ENCODE assay signal across 8 cellular contexts in genomic region chr3:172061724-172062184, GRCh38. TPM values are rescaled to one million over a fixed set of nuclear protein-coding genes. Genes with fewer than 3 reads are reported as not detected.
A peak's percentile ranks its signal among the peaks of the same experiment; 100 is the strongest.
DNase-seq lines count a peak whose midpoint lies in the region; ATAC-seq and FAIRE-seq lines count a peak whose summit lies in the region.

No MANE protein-coding gene starts in this region.

- H3K27me3 Mint-ChIP-seq in activated naive CD8-positive, alpha-beta T cell treated with anti-CD3 and anti-CD28 coated beads, Interleukin-2, amount 10 ng/mL, durations not matched to agents 7 days and 5 days = no peaks in the 10 kb centered on the region
- no peaks in the 10 kb centered on the region for H3K27me3 Mint-ChIP-seq in activated naive CD8-positive, alpha-beta T cell treated with anti-CD3 and anti-CD28 coated beads for 36 hours

- no peak overlapping the region for H3K27ac Mint-ChIP-seq in activated naive CD8-positive, alpha-beta T cell treated with anti-CD3 and anti-CD28 coated beads, Interleukin-2, amount 10 ng/mL, durations not matched to agents 7 days and 5 days
- H3K27ac Mint-ChIP-seq in activated naive CD8-positive, alpha-beta T cell treated with anti-CD3 and anti-CD28 coated beads for 36 hours = no peak overlapping the region

- H3K9me3 ChIP-seq in mononuclear cell (ENCODE audit: low read depth, low read length) = no peaks in the 10 kb centered on the region

- peaks cover 7% of the 10 kb centered on the region for H3K9me3 Mint-ChIP-seq in activated naive CD8-positive, alpha-beta T cell treated with anti-CD3 and anti-CD28 coated beads, Interleukin-2, amount 10 ng/mL, durations not matched to agents 7 days and 5 days
- H3K9me3 Mint-ChIP-seq in activated naive CD8-positive, alpha-beta T cell treated with anti-CD3 and anti-CD28 coated beads for 36 hours = peaks cover 5% of the 10 kb centered on the region

- H3K36me3 Mint-ChIP-seq in activated naive CD8-positive, alpha-beta T cell treated with anti-CD3 and anti-CD28 coated beads, Interleukin-2, amount 10 ng/mL, durations not matched to agents 7 days and 5 days = peaks cover 14% of the 10 kb centered on the region
- peaks cover 22% of the 10 kb centered on the region for H3K36me3 Mint-ChIP-seq in activated naive CD8-positive, alpha-beta T cell treated with anti-CD3 and anti-CD28 coated beads for 36 hours

- no peaks in the 10 kb centered on the region for H3K27me3 ChIP-seq in mononuclear cell (ENCODE audit: insufficient read depth, low read length)

- H3K4me1 ChIP-seq in mononuclear cell (ENCODE audit: insufficient read depth, low read length) = peaks cover 80% of the 10 kb centered on the region

- H3K27ac ChIP-seq in adipose tissue (ENCODE audit: low read depth, low read length) = peak overlapping the region; percentile 35

- POLR2A ChIA-PET in activated naive CD8-positive, alpha-beta T cell treated with anti-CD3 and anti-CD28 coated beads, Interleukin-2, amount 10 ng/mL, durations not matched to agents 7 days and 5 days (lab: Charles Lee) = no interaction called here

- peak overlapping the region; percentile 4 for H3K4me3 ChIP-seq in mononuclear cell (ENCODE audit: low read length)

- ATAC-seq in activated naive CD8-positive, alpha-beta T cell treated with anti-CD3 and anti-CD28 coated beads, Interleukin-2, amount 10 ng/mL, durations not matched to agents 7 days and 5 days (ENCODE audit: low read depth) = peak; percentile 47
- peak; percentile 90 for ATAC-seq in HG03196 (IDR thresholded peaks at IDR 0.05; ENCODE audit: unreplicated experiment)

- DNase-seq in activated naive CD8-positive, alpha-beta T cell treated with anti-CD3 and anti-CD28 coated beads, Interleukin-2, amount 10 ng/mL, durations not matched to agents 7 days and 5 days = no peak
- no peak for DNase-seq in activated naive CD8-positive, alpha-beta T cell treated with anti-CD3 and anti-CD28 coated beads for 36 hours
- no peak for DNase-seq in D341Med (ENCODE audit: low spot score)
- DNase-seq in islet precursor cell = no peak
- DNase-seq in HTR-8/SVneo (ENCODE audit: insufficient read length, low spot score) = no peak

- peak overlapping the region; percentile 52 for H3K4me3 Mint-ChIP-seq in activated naive CD8-positive, alpha-beta T cell treated with anti-CD3 and anti-CD28 coated beads, Interleukin-2, amount 10 ng/mL, durations not matched to agents 7 days and 5 days
- no peak overlapping the region for H3K4me3 Mint-ChIP-seq in activated naive CD8-positive, alpha-beta T cell treated with anti-CD3 and anti-CD28 coated beads for 36 hours

- peaks cover 25% of the 10 kb centered on the region for H3K4me1 Mint-ChIP-seq in activated naive CD8-positive, alpha-beta T cell treated with anti-CD3 and anti-CD28 coated beads, Interleukin-2, amount 10 ng/mL, durations not matched to agents 7 days and 5 days
- H3K4me1 Mint-ChIP-seq in activated naive CD8-positive, alpha-beta T cell treated with anti-CD3 and anti-CD28 coated beads for 36 hours = peaks cover 33% of the 10 kb centered on the region

- WGBS in adipose tissue, 3 donors = 5 to 8% (median 6%) methylated on average over 4 of the region's 4 CpGs

- no peak for FAIRE-seq in HTR-8/SVneo (lab: Jason Lieb, UNC)

RNA-seq across cellular contexts. Expression of gene FNDC3B, which starts 22.4 kb away (rescaled TPM):
- 10 to 100 TPM; 15.8 to 16.3 TPM for total RNA-seq in activated naive CD8-positive, alpha-beta T cell treated with anti-CD3 and anti-CD28 coated beads, Interleukin-2, amount 10 ng/mL, durations not matched to agents 7 days and 5 days
- total RNA-seq in activated naive CD8-positive, alpha-beta T cell treated with anti-CD3 and anti-CD28 coated beads for 36 hours = 10 to 100 TPM; 11.6 to 12.2 TPM
- 10 to 100 TPM; 12.9 to 31.8 (median 29.6) TPM for polyA plus RNA-seq in adipose tissue
- total RNA-seq in mononuclear cell = 46.1 TPM
